1 cellular context compared by ENCODE assay signal in the genomic region with DNA sequence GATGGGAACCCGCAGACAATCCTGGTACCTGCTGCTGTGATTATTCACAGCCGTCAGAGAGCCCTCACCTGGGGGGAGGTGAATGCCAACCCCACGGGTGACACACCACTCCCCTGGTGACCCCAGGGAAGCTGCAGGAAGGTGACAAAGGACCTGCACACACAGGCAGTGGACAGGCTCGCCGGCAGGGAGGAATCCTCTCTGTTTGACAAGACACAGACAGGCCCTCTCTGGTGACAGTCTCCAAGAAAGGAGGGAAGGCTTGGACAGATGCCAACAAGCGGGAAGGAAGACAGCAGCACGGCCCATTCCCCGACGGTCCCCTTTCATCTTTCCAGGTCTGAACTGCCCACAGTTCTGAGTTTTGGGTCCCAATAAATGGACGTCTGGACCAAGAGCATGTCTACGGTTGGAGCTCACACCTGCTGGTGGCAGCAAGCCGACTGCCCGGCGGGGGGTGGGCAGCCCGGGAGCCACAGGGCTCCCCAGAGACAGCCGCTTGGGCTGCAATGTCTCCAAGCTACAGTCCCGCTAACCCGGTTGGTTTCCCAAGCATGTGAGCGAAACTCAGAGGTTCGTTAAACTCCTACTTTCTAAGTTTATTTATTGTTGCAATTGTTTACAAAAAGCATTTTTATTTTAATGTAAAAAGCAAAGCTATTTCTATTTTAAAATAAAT.
TF ChIP-seq lines count a peak whose summit lies in the region.

No MANE protein-coding gene starts in this region.

TF ChIP-seq in HepG2, 621 proteins besides CTCF, POLR2A, EP300 and RAD21 (continued from another document):
- no peak for TF ChIP-seq ZFP90 (CRISPR knock-in tag; IDR thresholded peaks at IDR 0.05; ENCODE audit: borderline replicate concordance)
- TF ChIP-seq ZC3H4 (CRISPR knock-in tag; IDR thresholded peaks at IDR 0.05; ENCODE audit: borderline replicate concordance), result no peak
- TF ChIP-seq, protein P1, sequence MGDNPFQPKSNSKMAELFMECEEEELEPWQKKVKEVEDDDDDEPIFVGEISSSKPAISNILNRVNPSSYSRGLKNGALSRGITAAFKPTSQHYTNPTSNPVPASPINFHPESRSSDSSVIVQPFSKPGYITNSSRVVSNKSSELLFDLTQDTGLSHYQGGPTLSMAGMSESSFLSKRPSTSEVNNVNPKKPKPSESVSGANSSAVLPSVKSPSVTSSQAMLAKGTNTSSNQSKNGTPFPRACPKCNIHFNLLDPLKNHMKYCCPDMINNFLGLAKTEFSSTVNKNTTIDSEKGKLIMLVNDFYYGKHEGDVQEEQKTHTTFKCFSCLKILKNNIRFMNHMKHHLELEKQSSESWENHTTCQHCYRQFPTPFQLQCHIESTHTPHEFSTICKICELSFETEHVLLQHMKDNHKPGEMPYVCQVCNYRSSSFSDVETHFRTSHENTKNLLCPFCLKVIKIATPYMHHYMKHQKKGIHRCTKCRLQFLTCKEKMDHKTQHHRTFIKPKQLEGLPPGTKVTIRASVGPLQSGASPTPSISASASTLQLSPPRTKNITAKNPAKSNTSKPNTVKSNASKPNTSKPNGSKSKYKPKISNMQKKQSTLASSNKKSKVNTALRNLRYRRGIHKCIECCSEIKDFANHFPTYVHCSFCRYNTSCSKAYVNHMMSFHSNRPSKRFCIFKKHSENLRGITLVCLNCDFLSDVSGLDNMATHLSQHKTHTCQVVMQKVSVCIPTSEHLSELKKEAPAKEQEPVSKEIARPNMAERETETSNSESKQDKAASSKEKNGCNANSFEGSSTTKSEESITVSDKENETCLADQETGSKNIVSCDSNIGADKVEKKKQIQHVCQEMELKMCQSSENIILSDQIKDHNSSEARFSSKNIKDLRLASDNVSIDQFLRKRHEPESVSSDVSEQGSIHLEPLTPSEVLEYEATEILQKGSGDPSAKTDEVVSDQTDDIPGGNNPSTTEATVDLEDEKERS (CRISPR knock-in tag; IDR thresholded peaks at IDR 0.05), result no peak
- no peak for TF ChIP-seq ZNF576 (CRISPR knock-in tag; IDR thresholded peaks at IDR 0.05)
- TF ChIP-seq ZNF737 (CRISPR knock-in tag; IDR thresholded peaks at IDR 0.05; ENCODE audit: borderline replicate concordance), result no peak
- TF ChIP-seq ZNF121 (CRISPR knock-in tag; IDR thresholded peaks at IDR 0.05), result no peak
- TF ChIP-seq ZNF770 (CRISPR knock-in tag; IDR thresholded peaks at IDR 0.05), result no peak
- no peak for TF ChIP-seq HOXD1 (CRISPR knock-in tag; IDR thresholded peaks at IDR 0.05)
- TF ChIP-seq ZNF790 (CRISPR knock-in tag; IDR thresholded peaks at IDR 0.05; ENCODE audit: borderline replicate concordance), result no peak
